Comparison of ENCODE assay signal across 13 cellular contexts in genomic region chr4:16969696-16970135, GRCh38.
DNase-seq lines count a peak whose midpoint lies in the region; ATAC-seq and TF ChIP-seq lines count a peak whose summit lies in the region.
"Had no signal": no experiment of that assay in that cellular context is flagged by ENCODE, and none has a peak within 500 bp of the region (broad histone marks: within the 10 kb centered on the region; RNA-seq: fewer than 3 reads in every experiment).

No MANE protein-coding gene starts in this region.

- H3K36me3 ChIP-seq in lung (ENCODE audit: control insufficient read depth in 2 of 2, insufficient read depth in 2 of 2, low read length in 2 of 2) (no peaks in the 10 kb centered on the region), uterus (no peaks in the 10 kb centered on the region)

- no peak overlapping the region for H3K4me3 ChIP-seq in lung
- no peak overlapping the region for H3K4me3 ChIP-seq in uterus

- TF ChIP-seq CTCF in lung (IDR thresholded peaks at IDR 0.05; ENCODE audit: control extremely low read depth, extremely low read depth) (no peak), uterus (IDR thresholded peaks at IDR 0.05) (no peak)

- H3K27ac ChIP-seq in lung (ENCODE audit: low read depth in 1 of 2, low read length in 1 of 2) (no peak overlapping the region), uterus (no peak overlapping the region)

- ATAC-seq in lung (ENCODE audit: insufficient read depth, low FRiP score), result peak; percentile 24
- ATAC-seq in HG02840 (IDR thresholded peaks at IDR 0.05; ENCODE audit: low FRiP score, unreplicated experiment), result no peak
- ATAC-seq: activated CD8-positive, alpha-beta T cell treated with anti-CD3 and anti-CD28 coated beads for 36 hours; naive thymus-derived CD8-positive, alpha-beta T cell had no signal

- WGBS in lung, 2 donors, result 67 to 84% methylated on average over 8 of the region's 8 CpGs

- H3K4me1 ChIP-seq in lung (ENCODE audit: control insufficient read depth in 2 of 2, insufficient read depth in 2 of 2, low read length in 2 of 2) (no peaks in the 10 kb centered on the region), uterus (no peaks in the 10 kb centered on the region)

- peak; percentile 79 for DNase-seq in M059J (ENCODE audit: low read depth)
- DNase-seq in dermis microvascular lymphatic vessel endothelial cell (ENCODE audit: low read depth in 2 of 2), result peak; percentile 58 to 62
- no peak for DNase-seq in lung (ENCODE audit: low spot score)
- DNase-seq in uterus, result peak; percentile 67 to 70
- DNase-seq in ureter (ENCODE audit: low spot score), result no peak
- no peak for DNase-seq in GF-D8 (lab: John Stamatoyannopoulos, UW)
- DNase-seq: activated CD8-positive, alpha-beta T cell treated with anti-CD3 and anti-CD28 coated beads for 36 hours; activated effector memory CD4-positive, alpha-beta T cell treated with anti-CD3 and anti-CD28 coated beads, Interleukin-2, amount 50 U/mL, for 16 hours; kidney; naive thymus-derived CD8-positive, alpha-beta T cell; NCI-H1092; substantia nigra had no signal

- intact Hi-C loops in uterus (cut with DNase I; ENCODE audit: low total_unique reads), result no loop called here

- TF ChIP-seq POLR2A in uterus (IDR thresholded peaks at IDR 0.05), result no peak

- no peaks in the 10 kb centered on the region for H3K27me3 ChIP-seq in lung (ENCODE audit: control insufficient read depth, insufficient read depth)
- no peaks in the 10 kb centered on the region for H3K27me3 ChIP-seq in uterus

- H3K9me3 ChIP-seq in lung (ENCODE audit: control insufficient read depth in 2 of 2, insufficient read depth in 1 of 2, low read length in 1 of 2), result no peaks in the 10 kb centered on the region
- H3K9me3 ChIP-seq in uterus, result no peaks in the 10 kb centered on the region

Comparison
In these comparisons a context has a peak if more than half of its experiments do, and no peak if none do; other contexts are left out.
1. DNase-seq: peak in M059J (single experiment), dermis microvascular lymphatic vessel endothelial cell (2 of 2) and uterus (2 of 2); none in lung (single experiment), ureter (single experiment) and GF-D8 (single experiment).